In genomic region chr7:157013602-157014549, GRCh38 we compare ENCODE assay signal across 23 cellular contexts. TPM values are rescaled to one million over a fixed set of nuclear protein-coding genes. Genes with fewer than 3 reads are reported as not detected.
DNase-seq lines count a peak whose midpoint lies in the region; ATAC-seq and TF ChIP-seq lines count a peak whose summit lies in the region.
"Had no signal": no experiment of that assay in that cellular context is flagged by ENCODE, and none has a peak within 500 bp of the region (broad histone marks: within the 10 kb centered on the region; RNA-seq: fewer than 3 reads in every experiment).

No MANE protein-coding gene starts in this region.

- POLR2A ChIA-PET in CD4-positive, alpha-beta T cell (lab: Charles Lee), result interaction anchor here (0.5 to 0.6 kb wide), 2 partner anchors 15 to 1713 kb away, joined by 3 to 4 read pairs; no protein-coding TSS in a partner anchor

- H3K27ac ChIP-seq in body of pancreas, result peak overlapping the region in 3 of 4 donors; percentile 36 to 60 (median 50)
- no peak overlapping the region for H3K27ac ChIP-seq in osteoblast (ENCODE audit: low read depth, low read length)
- H3K27ac ChIP-seq in thyroid gland, result no peak overlapping the region
- no peak overlapping the region for H3K27ac ChIP-seq in CD4-positive, alpha-beta T cell (ENCODE audit: low read depth, low read length)
- H3K27ac ChIP-seq: 22Rv1, esophagus squamous epithelium, neutrophil, right atrium auricular region, uterus had no signal

- DNase-seq in DMS153 (lab: John Stamatoyannopoulos, UW), result peak; percentile 54
- DNase-seq in DMS153 treated with DMSO at 0.1 percent for 48 hours (lab: John Stamatoyannopoulos, UW; ENCODE audit: unreplicated experiment), result no peak
- DNase-seq in NCI-H146 treated with DMSO at 0.1 percent for 48 hours (lab: John Stamatoyannopoulos, UW; ENCODE audit: unreplicated experiment), result peak; percentile 72
- DNase-seq in body of pancreas, result no peak
- peak; percentile 84 for DNase-seq in osteoblast (ENCODE audit: insufficient read length, low spot score, missing footprints)
- no peak for DNase-seq in thyroid gland
- DNase-seq in CD4-positive, alpha-beta T cell, result no peak
- DNase-seq: activated CD4-positive, alpha-beta T cell treated with anti-CD3 and anti-CD28 coated beads, Interleukin-2, amount 50 U/mL, for 1 hour; AML-193; effector memory CD8-positive, alpha-beta T cell; esophagus squamous epithelium; NCI-H187 treated with DMSO at 0.1 percent for 48 hours; NCI-H446; stimulated activated CD4-positive, alpha-beta T cell treated with anti-CD3 and anti-CD28 coated beads, Interleukin-15, amount 100 ng/mL, for 24 hours; uterus had no signal

- no peaks in the 10 kb centered on the region for H4K20me1 ChIP-seq in osteoblast (ENCODE audit: insufficient read depth, low read length)

- CTCF ChIA-PET in CD4-positive, alpha-beta T cell (lab: Charles Lee), result no interaction called here

- peaks cover 30% of the 10 kb centered on the region for H3K4me1 ChIP-seq in body of pancreas
- no peaks in the 10 kb centered on the region for H3K4me1 ChIP-seq in osteoblast (ENCODE audit: insufficient read depth, low read length)
- H3K4me1 ChIP-seq in thyroid gland, result peaks cover 7 to 21% of the 10 kb centered on the region in 2 donors

- H3K36me3 Mint-ChIP-seq in CD4-positive, alpha-beta T cell (ENCODE audit: low read depth), result no peaks in the 10 kb centered on the region
- H3K36me3 Mint-ChIP-seq: brain, IgD-negative memory B cell had no signal

- no peak overlapping the region for H3K4me3 Mint-ChIP-seq in CD4-positive, alpha-beta T cell
- H3K4me3 Mint-ChIP-seq: brain; effector memory CD8-positive, alpha-beta T cell had no signal

- H3K79me2 ChIP-seq in osteoblast (ENCODE audit: insufficient read depth, low read length), result no peaks in the 10 kb centered on the region

- intact Hi-C loops in body of pancreas (cut with DNase I), result no loop called here
- intact Hi-C loops in thyroid gland (cut with DNase I), result no loop called here
- intact Hi-C loops in CD4-positive, alpha-beta T cell (cut with DNase I, micrococcal nuclease), result no loop called here

- no peaks in the 10 kb centered on the region for H3K36me3 ChIP-seq in body of pancreas (replicated peaks in 1 of 2; ENCODE audit: insufficient read depth in 1 of 2, low read depth in 2 of 2)
- no peaks in the 10 kb centered on the region for H3K36me3 ChIP-seq in osteoblast (ENCODE audit: insufficient read depth, low read length)
- no peaks in the 10 kb centered on the region for H3K36me3 ChIP-seq in thyroid gland
- H3K36me3 ChIP-seq: esophagus squamous epithelium, neutrophil, right atrium auricular region, uterus had no signal

- H3K4me2 ChIP-seq in osteoblast (ENCODE audit: insufficient read depth, low read length), result no peak overlapping the region

- ATAC-seq in body of pancreas (no peak), GM18520 (IDR thresholded peaks at IDR 0.05; ENCODE audit: unreplicated experiment) (no peak)
- ATAC-seq in CD4-positive, alpha-beta T cell (ENCODE audit: poor library complexity), result no peak
- ATAC-seq: effector memory CD8-positive, alpha-beta T cell had no signal

- H3K9me3 ChIP-seq in body of pancreas, result no peaks in the 10 kb centered on the region
- no peaks in the 10 kb centered on the region for H3K9me3 ChIP-seq in osteoblast (ENCODE audit: low read depth, low read length)
- no peaks in the 10 kb centered on the region for H3K9me3 ChIP-seq in thyroid gland
- no peaks in the 10 kb centered on the region for H3K9me3 ChIP-seq in CD4-positive, alpha-beta T cell (ENCODE audit: control insufficient read depth, low read length)
- H3K9me3 ChIP-seq: esophagus squamous epithelium, neutrophil, right atrium auricular region, uterus had no signal

- TF ChIP-seq CTCF in body of pancreas (IDR thresholded peaks at IDR 0.05) (no peak), osteoblast (IDR thresholded peaks at IDR 0.05; ENCODE audit: extremely low read depth, low read depth, low read length) (no peak), thyroid gland (IDR thresholded peaks at IDR 0.05) (no peak)
- no peak for TF ChIP-seq CTCF in CD4-positive, alpha-beta T cell (IDR thresholded peaks at IDR 0.05)

- no peaks in the 10 kb centered on the region for H3K9me3 Mint-ChIP-seq in CD4-positive, alpha-beta T cell
- H3K9me3 Mint-ChIP-seq: activated T-helper 2 cell treated with anti-CD3 and anti-CD28 coated beads, Interferon-gamma antibody, Interleukin-2, Interleukin-4, amounts not matched to agents 10 μg/mL and 5 μg/mL and 100 μg/mL, durations not matched to agents 14 hours and 24 hours and 36 hours; effector memory CD8-positive, alpha-beta T cell; IgD-negative memory B cell had no signal

- no peak overlapping the region for H2AFZ ChIP-seq in osteoblast (ENCODE audit: low read length)

- H3K4me3 ChIP-seq in body of pancreas (no peak overlapping the region), osteoblast (ENCODE audit: insufficient read depth, low read length) (no peak overlapping the region), thyroid gland (replicated peaks in 1 of 3) (no peak overlapping the region)
- H3K4me3 ChIP-seq: esophagus squamous epithelium, right atrium auricular region, uterus had no signal

- H3K27me3 Mint-ChIP-seq in CD4-positive, alpha-beta T cell, result peaks cover 81% of the 10 kb centered on the region

- H3K27ac Mint-ChIP-seq in CD4-positive, alpha-beta T cell, result no peak overlapping the region
- H3K27ac Mint-ChIP-seq: activated T-helper 2 cell treated with anti-CD3 and anti-CD28 coated beads, Interferon-gamma antibody, Interleukin-2, Interleukin-4, amounts not matched to agents 10 μg/mL and 5 μg/mL and 100 μg/mL, durations not matched to agents 14 hours and 24 hours and 36 hours; brain; effector memory CD8-positive, alpha-beta T cell had no signal

- WGBS in body of pancreas, 2 donors, result 43 to 51% methylated on average over 12 to 13 of the region's 13 CpGs
- 25 to 32% methylated on average over 13 of the region's 13 CpGs for WGBS in thyroid gland, 2 donors

- H3K4me1 Mint-ChIP-seq in CD4-positive, alpha-beta T cell (ENCODE audit: low read depth), result peaks cover 21% of the 10 kb centered on the region

- no peaks in the 10 kb centered on the region for H3K27me3 ChIP-seq in body of pancreas
- peaks cover 95% of the 10 kb centered on the region for H3K27me3 ChIP-seq in osteoblast (ENCODE audit: insufficient read depth, low read length)
- H3K27me3 ChIP-seq in thyroid gland, result peaks cover 22% of the 10 kb centered on the region
- peaks cover 85% of the 10 kb centered on the region for H3K27me3 ChIP-seq in CD4-positive, alpha-beta T cell (ENCODE audit: control insufficient read depth, insufficient read depth, low read length)

- TF ChIP-seq POLR2A in body of pancreas (IDR thresholded peaks at IDR 0.05) (no peak), thyroid gland (IDR thresholded peaks at IDR 0.05) (no peak)

RNA-seq across cellular contexts. Expression of gene MNX1, which starts 3.4 kb away (rescaled TPM):
- total RNA-seq in body of pancreas (10 to 100 TPM; 14.3 to 39.6 TPM), osteoblast (not detected in 2 replicates), thyroid gland (not detected)
- total RNA-seq in CD4-positive, alpha-beta T cell, result under 1 TPM in 1 of 2 experiments, not detected in 1; 0.14 TPM
- total RNA-seq: liver, right atrium auricular region had no signal

Comparison
In these comparisons a context has a peak if more than half of its experiments do, and no peak if none do; other contexts are left out.
1. DNase-seq: peak in DMS153 (single experiment), NCI-H146 treated with DMSO at 0.1 percent for 48 hours (single experiment) and osteoblast (single experiment); none in DMS153 treated with DMSO at 0.1 percent for 48 hours (single experiment), body of pancreas (0 of 4), thyroid gland (0 of 2) and CD4-positive, alpha-beta T cell (0 of 10).
2. H3K27ac ChIP-seq: peak in body of pancreas (3 of 4); none in osteoblast (single experiment), thyroid gland (0 of 3) and CD4-positive, alpha-beta T cell (single experiment).
3. RNA of gene MNX1, which starts 3.4 kb away (total RNA-seq): 14.3 to 39.6 TPM in body of pancreas; 0.14 TPM in CD4-positive, alpha-beta T cell, not detected in osteoblast and not detected in thyroid gland; every median in the first group is over 10 times any median in the second.